In genomic region chr2:44718431-44718830, GRCh38 we compare ENCODE assay signal across 6 cellular contexts.
"Had no signal": no experiment of that assay in that cellular context is flagged by ENCODE, and none has a peak within 500 bp of the region (broad histone marks: within the 10 kb centered on the region; RNA-seq: fewer than 3 reads in every experiment).

No MANE protein-coding gene starts in this region.

- H3K4me3 ChIP-seq: K562 had no signal

- ATAC-seq: HepG2, K562 had no signal

- H3K27ac ChIP-seq: HL-60 had no signal

- DNase-seq: IMR-90, KBM-7, KG1 had no signal
